Comparison of ENCODE assay signal across 24 cellular contexts in genomic region chr1:36988311-36988710, GRCh38. TPM values are rescaled to one million over a fixed set of nuclear protein-coding genes. Genes with fewer than 3 reads are reported as not detected.
A peak's percentile ranks its signal among the peaks of the same experiment; 100 is the strongest.
DNase-seq lines count a peak whose midpoint lies in the region; ATAC-seq and TF ChIP-seq lines count a peak whose summit lies in the region.
"Had no signal": no experiment of that assay in that cellular context is flagged by ENCODE, and none has a peak within 500 bp of the region (broad histone marks: within the 10 kb centered on the region; RNA-seq: fewer than 3 reads in every experiment).

No MANE protein-coding gene starts in this region.

- no peaks in the 10 kb centered on the region for H3K4me1 Mint-ChIP-seq in CD8-positive, alpha-beta T cell (ENCODE audit: low read depth)
- H3K4me1 Mint-ChIP-seq: activated CD4-positive, alpha-beta memory T cell treated with anti-CD3 and anti-CD28 coated beads, Interleukin-2, amount 10 ng/mL, durations not matched to agents 7 days and 5 days; endodermal cell had no signal

- H3K4me1 ChIP-seq in left lung: no peaks in the 10 kb centered on the region
- H3K4me1 ChIP-seq in CD8-positive, alpha-beta T cell (ENCODE audit: insufficient read depth, low read length): no peaks in the 10 kb centered on the region
- H3K4me1 ChIP-seq in tibial artery: peaks cover 0 to 8% (median 2%) of the 10 kb centered on the region in 4 donors
- H3K4me1 ChIP-seq: body of pancreas, Peyer's patch had no signal

- H3K27ac ChIP-seq in SK-N-MC (peak overlapping the region; percentile 4; the same call in 1 of the 2 replicates), cingulate gyrus (ENCODE audit: low read depth, low read length) (peak overlapping the region; percentile 72), left lung (no peak overlapping the region), tibial artery (no peak overlapping the region)
- H3K27ac ChIP-seq in CD8-positive, alpha-beta T cell (ENCODE audit: low read depth, low read length): no peak overlapping the region
- H3K27ac ChIP-seq: body of pancreas, coronary artery, Peyer's patch, transverse colon had no signal

- H3K4me3 Mint-ChIP-seq in CD8-positive, alpha-beta T cell: no peak overlapping the region
- H3K4me3 Mint-ChIP-seq: activated CD4-positive, alpha-beta memory T cell treated with anti-CD3 and anti-CD28 coated beads, Interleukin-2, amount 10 ng/mL, durations not matched to agents 7 days and 5 days; CD4-positive, alpha-beta T cell; endodermal cell; HFFc6; naive thymus-derived CD8-positive, alpha-beta T cell; stimulated activated naive CD8-positive, alpha-beta T cell treated with anti-CD3 and anti-CD28 coated beads, Interleukin-15, Interleukin-2, amounts not matched to agents 100 ng/mL and 50 ng/mL, for 24 hours; T-helper 1 cell treated with Interleukin-12 subunit alpha and Interleukin-12 subunit beta and Interleukin-4 antibody, amounts not matched to agents 30 μg/mL and 1 μg/mL, for 36 hours had no signal

- POLR2A ChIA-PET in CD8-positive, alpha-beta T cell (lab: Charles Lee): no interaction called here

- H3K9ac ChIP-seq in SK-N-MC (ENCODE audit: insufficient read length): no peak overlapping the region

- ATAC-seq in left lung (peak; percentile 77), sciatic nerve (peak; percentile 29)
- no peak for ATAC-seq in CD8-positive, alpha-beta T cell
- ATAC-seq: body of pancreas; naive thymus-derived CD8-positive, alpha-beta T cell had no signal

- intact Hi-C loops in left lung (cut with DNase I): no loop called here
- intact Hi-C loops in sciatic nerve (cut with DNase I): no loop called here
- intact Hi-C loops in CD8-positive, alpha-beta T cell (cut with DNase I, micrococcal nuclease): no loop called here
- intact Hi-C loops in tibial artery (cut with DNase I; ENCODE audit: low total_unique reads): no loop called here

- H3K36me3 Mint-ChIP-seq in CD8-positive, alpha-beta T cell: no peaks in the 10 kb centered on the region
- H3K36me3 Mint-ChIP-seq: naive thymus-derived CD8-positive, alpha-beta T cell had no signal

- DNase-seq in SK-N-MC (ENCODE audit: low read depth, low spot score) (no peak), left lung (peak in 1 of 2 donors; percentile 47), sciatic nerve (ENCODE audit: low spot score) (peak; percentile 63), foreskin melanocyte (no peak), tibial artery (no peak)
- no peak for DNase-seq in CD8-positive, alpha-beta T cell
- DNase-seq: activated CD4-positive, alpha-beta memory T cell treated with anti-CD3 and anti-CD28 coated beads, Interleukin-2, amount 10 ng/mL, durations not matched to agents 7 days and 5 days; activated CD4-positive, CD25-positive, alpha-beta regulatory T cell treated with anti-CD3 and anti-CD28 coated beads, Interleukin-2, amount 50 U/mL, for 72 hours; body of pancreas; CD4-positive, alpha-beta T cell; DMS79 treated with DMSO at 0.1 percent for 48 hours; endodermal cell; HFFc6; naive thymus-derived CD8-positive, alpha-beta T cell; NCI-H2107; Peyer's patch; stimulated activated CD4-positive, alpha-beta T cell treated with anti-CD3 and anti-CD28 coated beads, Interleukin-15, amount 100 ng/mL, for 24 hours; transverse colon had no signal

- H3K4me3 ChIP-seq in SK-N-MC (0 out of 2 replicates have a peak overlapping the region, but pooled peaks have one; percentile 10), left lung (no peak overlapping the region), tibial artery (no peak overlapping the region)
- no peak overlapping the region for H3K4me3 ChIP-seq in CD8-positive, alpha-beta T cell (ENCODE audit: low read depth, low read length)
- H3K4me3 ChIP-seq: body of pancreas, coronary artery, esophagus muscularis mucosa, Peyer's patch, transverse colon had no signal

- no peaks in the 10 kb centered on the region for H3K9me3 ChIP-seq in SK-N-MC (ENCODE audit: low read depth, low read length)
- H3K9me3 ChIP-seq in left lung: no peaks in the 10 kb centered on the region
- H3K9me3 ChIP-seq in CD8-positive, alpha-beta T cell (ENCODE audit: low read length): no peaks in the 10 kb centered on the region
- H3K9me3 ChIP-seq in tibial artery: no peaks in the 10 kb centered on the region
- H3K9me3 ChIP-seq: body of pancreas, esophagus muscularis mucosa, Peyer's patch, transverse colon had no signal

- TF ChIP-seq CTCF in left lung (IDR thresholded peaks at IDR 0.05): no peak
- TF ChIP-seq CTCF in CD8-positive, alpha-beta T cell (IDR thresholded peaks at IDR 0.05): no peak
- TF ChIP-seq CTCF in tibial artery (IDR thresholded peaks at IDR 0.05): no peak

- H3K36me3 ChIP-seq in SK-N-MC (ENCODE audit: insufficient read depth, low read length): no peaks in the 10 kb centered on the region
- no peaks in the 10 kb centered on the region for H3K36me3 ChIP-seq in left lung
- no peaks in the 10 kb centered on the region for H3K36me3 ChIP-seq in CD8-positive, alpha-beta T cell (ENCODE audit: insufficient read depth, low read length)
- no peaks in the 10 kb centered on the region for H3K36me3 ChIP-seq in tibial artery
- H3K36me3 ChIP-seq: esophagus muscularis mucosa, Peyer's patch, transverse colon had no signal

- CTCF ChIA-PET in CD8-positive, alpha-beta T cell (lab: Charles Lee): no interaction called here

- no peaks in the 10 kb centered on the region for H3K9me3 Mint-ChIP-seq in CD8-positive, alpha-beta T cell
- H3K9me3 Mint-ChIP-seq: activated CD4-positive, alpha-beta memory T cell treated with anti-CD3 and anti-CD28 coated beads, Interleukin-2, amount 10 ng/mL, durations not matched to agents 7 days and 5 days; CD4-positive, alpha-beta T cell; endodermal cell; naive thymus-derived CD8-positive, alpha-beta T cell; stimulated activated naive CD8-positive, alpha-beta T cell treated with anti-CD3 and anti-CD28 coated beads, Interleukin-15, Interleukin-2, amounts not matched to agents 100 ng/mL and 50 ng/mL, for 24 hours; T-helper 1 cell treated with Interleukin-12 subunit alpha and Interleukin-12 subunit beta and Interleukin-4 antibody, amounts not matched to agents 30 μg/mL and 1 μg/mL, for 36 hours had no signal

- peaks cover 0 to 28% of the 10 kb centered on the region in 2 donors for H3K27me3 ChIP-seq in left lung
- H3K27me3 ChIP-seq in CD8-positive, alpha-beta T cell (ENCODE audit: insufficient read depth, low read length): no peaks in the 10 kb centered on the region
- H3K27me3 ChIP-seq in tibial artery: peaks cover 0 to 52% of the 10 kb centered on the region in 2 donors
- H3K27me3 ChIP-seq: body of pancreas, Peyer's patch had no signal

- no peak overlapping the region for H3K27ac Mint-ChIP-seq in CD8-positive, alpha-beta T cell
- H3K27ac Mint-ChIP-seq: activated CD4-positive, alpha-beta memory T cell treated with anti-CD3 and anti-CD28 coated beads, Interleukin-2, amount 10 ng/mL, durations not matched to agents 7 days and 5 days; CD4-positive, alpha-beta T cell; endodermal cell; HFFc6; naive thymus-derived CD8-positive, alpha-beta T cell; stimulated activated naive CD8-positive, alpha-beta T cell treated with anti-CD3 and anti-CD28 coated beads, Interleukin-15, Interleukin-2, amounts not matched to agents 100 ng/mL and 50 ng/mL, for 24 hours; T-helper 1 cell treated with Interleukin-12 subunit alpha and Interleukin-12 subunit beta and Interleukin-4 antibody, amounts not matched to agents 30 μg/mL and 1 μg/mL, for 36 hours had no signal

- peaks cover 16% of the 10 kb centered on the region for H3K27me3 Mint-ChIP-seq in CD8-positive, alpha-beta T cell (ENCODE audit: low read depth)
- H3K27me3 Mint-ChIP-seq: activated CD4-positive, alpha-beta memory T cell treated with anti-CD3 and anti-CD28 coated beads, Interleukin-2, amount 10 ng/mL, durations not matched to agents 7 days and 5 days had no signal

RNA-seq across cellular contexts. Expression of gene GRIK3, which starts 46.0 kb away (rescaled TPM):
- under 1 TPM in 1 of 2 donors, not detected in 1; 0.18 TPM for total RNA-seq in left lung
- total RNA-seq in sciatic nerve: 32.2 TPM
- total RNA-seq in CD8-positive, alpha-beta T cell: not detected
- total RNA-seq: activated CD4-positive, alpha-beta memory T cell treated with anti-CD3 and anti-CD28 coated beads, Interleukin-2, amount 10 ng/mL, durations not matched to agents 7 days and 5 days; CD4-positive, alpha-beta T cell; HFFc6; naive thymus-derived CD8-positive, alpha-beta T cell; SK-MEL-5 had no signal

Comparison
In these comparisons a context has a peak if more than half of its experiments do, and no peak if none do; other contexts are left out.
1. H3K27ac ChIP-seq: peak in SK-N-MC (single experiment) and cingulate gyrus (single experiment); none in left lung (0 of 2), CD8-positive, alpha-beta T cell (single experiment) and tibial artery (0 of 2).
2. RNA of gene GRIK3, which starts 46.0 kb away (total RNA-seq): 32.2 TPM in sciatic nerve (single experiment); 0.18 TPM in left lung and not detected in CD8-positive, alpha-beta T cell; every median in the first group is over 10 times any median in the second.